8 cellular contexts compared by ENCODE assay signal in the genomic region with DNA sequence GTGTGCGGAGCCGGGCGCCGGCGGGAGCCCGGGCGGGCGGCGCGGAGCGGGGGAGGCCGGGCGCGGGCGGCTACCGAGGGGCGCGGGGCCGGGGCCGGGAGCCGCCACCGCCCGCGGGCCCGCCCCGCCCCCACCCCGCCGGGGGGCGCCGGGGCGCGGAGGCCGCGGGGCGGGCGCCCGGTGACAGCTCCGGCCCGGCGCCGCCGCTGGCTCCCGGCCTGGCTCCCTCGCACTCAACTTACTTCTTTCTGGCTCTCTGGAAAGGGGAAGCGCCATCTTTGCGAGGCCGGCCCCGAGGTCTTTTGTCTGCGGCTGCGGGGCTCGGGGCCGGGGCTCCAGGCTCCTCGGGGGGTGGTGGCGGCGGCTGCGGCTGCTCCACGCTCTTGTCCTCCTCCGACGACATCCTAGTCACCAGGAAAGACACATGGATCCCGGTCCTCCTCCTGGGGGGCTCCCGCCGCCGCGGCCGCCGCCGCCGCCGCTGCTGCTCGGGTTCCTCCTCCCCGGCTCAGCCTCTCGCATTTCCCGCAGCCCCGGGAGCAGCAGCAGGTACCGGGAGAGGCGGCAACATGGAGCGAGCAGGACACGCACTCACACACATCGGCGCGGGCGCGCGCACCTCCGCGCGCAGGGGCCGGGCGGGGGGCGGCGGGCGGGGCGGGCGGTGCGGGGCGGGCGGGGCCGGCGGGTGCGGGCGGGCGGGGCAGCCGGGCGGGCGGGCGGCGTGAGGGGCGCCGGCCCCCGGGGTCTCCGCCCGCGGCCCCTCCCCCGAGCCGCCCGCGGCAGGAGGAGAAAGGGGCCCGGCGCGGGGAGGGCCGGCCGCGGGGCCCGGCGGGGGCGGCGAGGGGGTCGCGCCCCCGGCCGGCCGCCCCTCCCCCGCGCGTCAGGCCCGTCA. TPM values are rescaled to one million over a fixed set of nuclear protein-coding genes. Genes with fewer than 3 reads are reported as not detected.
DNase-seq lines count a peak whose midpoint lies in the region; ATAC-seq and TF ChIP-seq lines count a peak whose summit lies in the region.

A gene (minus strand): TSS at position 620 of the 895 bp plus-strand sequence. CDS start 217 bp downstream, at position 403.

- H3K4me1 ChIP-seq in tibial artery: peaks cover 0 to 41% (median 10%) of the 10 kb centered on the region in 4 donors

- H3K27ac ChIP-seq in tibial artery: peak within 1 kb of the TSS; percentile 98 to 99

- ATAC-seq in GM18502 (IDR thresholded peaks at IDR 0.05; ENCODE audit: poor library complexity, unreplicated experiment) (peak; percentile 13), HG03025 (IDR thresholded peaks at IDR 0.05; ENCODE audit: low FRiP score, unreplicated experiment) (peak; percentile 18)

- intact Hi-C loops in tibial artery (cut with DNase I; ENCODE audit: low total_unique reads): loop anchor here (2.0 kb wide), 1 partner anchor 29 kb away; no protein-coding TSS in a partner anchor

- no peaks in the 10 kb centered on the region for H3K9me3 ChIP-seq in tibial artery

- H3K27me3 ChIP-seq in tibial artery: no peaks in the 10 kb centered on the region

- TF ChIP-seq CTCF in tibial artery (IDR thresholded peaks at IDR 0.05): no peak

- no peaks in the 10 kb centered on the region for H3K36me3 ChIP-seq in tibial artery

- peak within 1 kb of the TSS; percentile 97 to 98 for H3K4me3 ChIP-seq in tibial artery

- DNase-seq in RKO (ENCODE audit: low spot score) (peak; percentile 61), glomerular endothelial cell (ENCODE audit: extremely low read depth, low read depth, low spot score) (no peak), occipital lobe (lab: John Stamatoyannopoulos, UW) (peak; percentile 28), tibial artery (peak; percentile 48 to 76), NCI-H524 treated with DMSO at 0.1 percent for 48 hours (lab: John Stamatoyannopoulos, UW) (no peak)
- DNase-seq in activated naive CD4-positive, alpha-beta T cell treated with Interleukin-2 at 50 U/mL for 16 hours: peak; percentile 49

RNA-seq across cellular contexts. Expression of the gene that starts here (rescaled TPM):
- total RNA-seq in glomerular endothelial cell (30.1 and 50.6 TPM in 2 replicates), occipital lobe (77.7 TPM)

Comparison
In these comparisons a context has a peak if more than half of its experiments do, and no peak if none do; other contexts are left out.
1. DNase-seq: peak in RKO (single experiment), activated naive CD4-positive, alpha-beta T cell treated with Interleukin-2 at 50 U/mL for 16 hours (single experiment), occipital lobe (single experiment) and tibial artery (2 of 2); none in glomerular endothelial cell (single experiment) and NCI-H524 treated with DMSO at 0.1 percent for 48 hours (single experiment).